In genomic region chr20:46772901-46773300, GRCh38 we compare ENCODE assay signal across 1 cellular context.
TF ChIP-seq lines count a peak whose summit lies in the region.

No MANE protein-coding gene starts in this region.

TF ChIP-seq in HepG2, 621 proteins besides CTCF, POLR2A, EP300 and RAD21 (continued from another document):
- TF ChIP-seq ATF5 (CRISPR knock-in tag; IDR thresholded peaks at IDR 0.05; ENCODE audit: low read depth) (no peak), ZNF329 (CRISPR knock-in tag; IDR thresholded peaks at IDR 0.05; ENCODE audit: low read depth) (no peak), ZMYM2 (CRISPR knock-in tag; IDR thresholded peaks at IDR 0.05) (no peak), FOXC1 (CRISPR knock-in tag; IDR thresholded peaks at IDR 0.05; ENCODE audit: borderline replicate concordance) (peak; percentile 26; the same call in 1 of the 2 replicates), ZNF747 (CRISPR knock-in tag; IDR thresholded peaks at IDR 0.05; ENCODE audit: borderline replicate concordance) (no peak), ZNF772 (CRISPR knock-in tag; IDR thresholded peaks at IDR 0.05) (no peak), AKAP8 (CRISPR knock-in tag; IDR thresholded peaks at IDR 0.05) (no peak), FIP1L1 (IDR thresholded peaks at IDR 0.05; ENCODE audit: borderline replicate concordance, insufficient read depth, low read depth, low read length) (no peak), ATF6 (CRISPR knock-in tag; conservative IDR thresholded peaks at IDR 0.05) (no peak)
TF ChIP-seq in HepG2: peak in this region for 4.
